20 cellular contexts compared by ENCODE assay signal in genomic region chr6:15523679-15524630, GRCh38.
DNase-seq lines count a peak whose midpoint lies in the region; ATAC-seq and TF ChIP-seq lines count a peak whose summit lies in the region.
"Had no signal": no experiment of that assay in that cellular context is flagged by ENCODE, and none has a peak within 500 bp of the region (broad histone marks: within the 10 kb centered on the region; RNA-seq: fewer than 3 reads in every experiment).

No MANE protein-coding gene starts in this region.

- H3K4me3 Mint-ChIP-seq in activated T-cell treated with anti-CD3 and anti-CD28 coated beads, Interleukin-2, amount 50 U/mL, for 72 hours = no peak overlapping the region
- H3K4me3 Mint-ChIP-seq in GM23338 = 0 out of 3 replicates have a peak overlapping the region, but pooled peaks have one; percentile 10
- H3K4me3 Mint-ChIP-seq: CD8-positive, alpha-beta memory T cell; HFFc6; T-helper 2 cell treated with Interferon-gamma antibody and Interleukin-4, amounts not matched to agents 5 μg/mL and 100 μg/mL, for 36 hours had no signal

- peaks cover 25% of the 10 kb centered on the region for H3K4me1 Mint-ChIP-seq in activated T-cell treated with anti-CD3 and anti-CD28 coated beads, Interleukin-2, amount 50 U/mL, for 72 hours (ENCODE audit: low read depth)
- H3K4me1 Mint-ChIP-seq in GM23338 = peaks cover 16% of the 10 kb centered on the region; the same call in 2 of the 3 replicates

- no peak for ATAC-seq in activated T-cell treated with anti-CD3 and anti-CD28 coated beads, Interleukin-2, amount 50 U/mL, for 72 hours (replicated peaks in 1 of 2)
- ATAC-seq in GM23338 (peak; percentile 10), psoas muscle (no peak), HG03039 (IDR thresholded peaks at IDR 0.05; ENCODE audit: unreplicated experiment) (no peak)
- ATAC-seq: esophagus mucosa had no signal

- peaks cover 10 to 39% of the 10 kb centered on the region in 2 donors for H3K36me3 Mint-ChIP-seq in activated T-cell treated with anti-CD3 and anti-CD28 coated beads, Interleukin-2, amount 50 U/mL, for 72 hours (ENCODE audit: insufficient read depth in 2 of 2)
- H3K36me3 Mint-ChIP-seq in GM23338 (ENCODE audit: low read depth) = peaks cover 94% of the 10 kb centered on the region

- H3K9me3 ChIP-seq in psoas muscle = no peaks in the 10 kb centered on the region
- H3K9me3 ChIP-seq: lower lobe of right lung, prostate gland, vagina had no signal

- H3K9me2 ChIP-seq in GM23338 (ENCODE audit: insufficient read depth) = no peaks in the 10 kb centered on the region

- H3K36me3 ChIP-seq in GM23338 (ENCODE audit: insufficient read depth) (peaks cover 43% of the 10 kb centered on the region), psoas muscle (ENCODE audit: insufficient read depth in 1 of 2, low read depth in 1 of 2) (peaks cover 0 to 52% of the 10 kb centered on the region in 2 donors)
- H3K36me3 ChIP-seq: prostate gland had no signal

- peaks cover 9% of the 10 kb centered on the region; the same call in 1 of the 2 replicates for H3K4me1 ChIP-seq in GM23338 (ENCODE audit: insufficient read depth)
- H3K4me1 ChIP-seq in psoas muscle = peaks cover 22% of the 10 kb centered on the region
- H3K4me1 ChIP-seq: prostate gland had no signal

- peaks cover 48% of the 10 kb centered on the region for H3F3A ChIP-seq in GM23338 (replicated peaks; ENCODE audit: low read depth)

- TF ChIP-seq CTCF in GM23338 (conservative IDR thresholded peaks at IDR 0.05; ENCODE audit: low read depth in 2 of 2) (no peak), coronary artery (IDR thresholded peaks at IDR 0.05) (no peak), psoas muscle (IDR thresholded peaks at IDR 0.05) (no peak)

- intact Hi-C loops in psoas muscle (cut with DNase I) = no loop called here

- no peak overlapping the region for H2AFZ ChIP-seq in GM23338
- H2AFZ ChIP-seq: PC-9 had no signal

- H3K4me3 ChIP-seq in GM23338 (no peak overlapping the region), coronary artery (no peak overlapping the region), psoas muscle (no peak overlapping the region)
- H3K4me3 ChIP-seq: lower lobe of right lung, PC-9, prostate gland, vagina had no signal

- 88 to 95% (median 88%) methylated on average over 23 of the region's 23 CpGs for WGBS in psoas muscle, 3 donors

- peaks cover 0 to 5% of the 10 kb centered on the region in 2 donors for H3K9me3 Mint-ChIP-seq in activated T-cell treated with anti-CD3 and anti-CD28 coated beads, Interleukin-2, amount 50 U/mL, for 72 hours
- peaks cover 52% of the 10 kb centered on the region for H3K9me3 Mint-ChIP-seq in GM23338
- H3K9me3 Mint-ChIP-seq: HFFc6; T-helper 2 cell treated with Interferon-gamma antibody and Interleukin-4, amounts not matched to agents 5 μg/mL and 100 μg/mL, for 36 hours had no signal

- no peak for DNase-seq in activated T-cell treated with anti-CD3 and anti-CD28 coated beads, Interleukin-2, amount 50 U/mL, for 72 hours
- DNase-seq in activated T-cell treated with anti-CD3 and anti-CD28 coated beads for 4 hours (no peak), GM23338 (ENCODE audit: low spot score) (no peak), coronary artery (ENCODE audit: low spot score) (peak; percentile 28), psoas muscle (no peak), H4 (ENCODE audit: low spot score) (no peak), NCI-H1105 treated with DMSO at 0.1 percent for 48 hours (lab: John Stamatoyannopoulos, UW) (no peak)
- DNase-seq: CD8-positive, alpha-beta memory T cell; HFFc6; Kasumi-1; lower lobe of right lung; NCI-H1105; NCI-H526; PC-9; stimulated activated CD4-positive, alpha-beta T cell treated with anti-CD3 and anti-CD28 coated beads, Interleukin-15, amount 100 ng/mL, for 24 hours had no signal

- no peaks in the 10 kb centered on the region for H3K27me3 Mint-ChIP-seq in activated T-cell treated with anti-CD3 and anti-CD28 coated beads, Interleukin-2, amount 50 U/mL, for 72 hours (ENCODE audit: low read depth)
- H3K27me3 Mint-ChIP-seq in GM23338 (ENCODE audit: insufficient read depth, low read depth, poor library complexity) = peaks cover 71% of the 10 kb centered on the region

- peak overlapping the region; percentile 38 for H3K27ac Mint-ChIP-seq in activated T-cell treated with anti-CD3 and anti-CD28 coated beads, Interleukin-2, amount 50 U/mL, for 72 hours
- no peak overlapping the region for H3K27ac Mint-ChIP-seq in GM23338
- H3K27ac Mint-ChIP-seq: HFFc6; T-helper 2 cell treated with Interferon-gamma antibody and Interleukin-4, amounts not matched to agents 5 μg/mL and 100 μg/mL, for 36 hours had no signal

- no peak overlapping the region for H3K4me2 ChIP-seq in GM23338
- H3K4me2 ChIP-seq: PC-9 had no signal

- peak overlapping the region; percentile 57; the same call in 1 of the 2 replicates for H3K27ac ChIP-seq in GM23338 (ENCODE audit: low read depth)
- no peak overlapping the region for H3K27ac ChIP-seq in coronary artery
- peak overlapping the region; percentile 56 for H3K27ac ChIP-seq in psoas muscle
- H3K27ac ChIP-seq: lower lobe of right lung, PC-9, prostate gland, vagina had no signal

- H4K20me1 ChIP-seq in GM23338 (replicated peaks; ENCODE audit: insufficient read depth) = peaks cover 13% of the 10 kb centered on the region

- H3K27me3 ChIP-seq in GM23338 (ENCODE audit: insufficient read depth) = no peaks in the 10 kb centered on the region
- no peaks in the 10 kb centered on the region for H3K27me3 ChIP-seq in psoas muscle (ENCODE audit: insufficient read depth in 3 of 3, low read length in 2 of 3)
- H3K27me3 ChIP-seq: vagina had no signal

- H3K79me2 ChIP-seq in GM23338 (replicated peaks; ENCODE audit: insufficient read depth) = no peaks in the 10 kb centered on the region

TF ChIP-seq in GM23338, 12 proteins besides CTCF, POLR2A, EP300 and RAD21:
- TF ChIP-seq STAT1 (IDR thresholded peaks at IDR 0.05; ENCODE audit: unreplicated experiment) (no peak), POLR2AphosphoS5 (IDR thresholded peaks at IDR 0.05; ENCODE audit: low read depth) (0 out of 2 replicates have a peak, but pooled peaks have one; percentile 7)

Comparison
In these comparisons a context has a peak if more than half of its experiments do, and no peak if none do; other contexts are left out.
1. H3K27ac ChIP-seq: peak in GM23338 (single experiment) and psoas muscle (single experiment); none in coronary artery (0 of 2).